In genomic region chr11:7485854-7486425, GRCh38 we compare ENCODE assay signal across 1 cellular context.
TF ChIP-seq lines count a peak whose summit lies in the region.

No MANE protein-coding gene starts in this region.

TF ChIP-seq in GM23338, 12 proteins besides CTCF, POLR2A, EP300 and RAD21 (continued from another document):
- TF ChIP-seq ZNF462 (CRISPR knock-in tag; IDR thresholded peaks at IDR 0.05) (no peak), EZH2phosphoT487 (IDR thresholded peaks at IDR 0.05; ENCODE audit: unreplicated experiment) (no peak), POLR2AphosphoS5 (IDR thresholded peaks at IDR 0.05; ENCODE audit: low read depth) (no peak), NANOG (IDR thresholded peaks at IDR 0.05; ENCODE audit: borderline replicate concordance) (no peak), JUNB (IDR thresholded peaks at IDR 0.05; ENCODE audit: unreplicated experiment) (no peak), CREB1 (CRISPR knock-in tag; IDR thresholded peaks at IDR 0.05; ENCODE audit: low read depth) (no peak), ZNF114 (CRISPR knock-in tag; IDR thresholded peaks at IDR 0.05) (no peak), STAT1 (IDR thresholded peaks at IDR 0.05; ENCODE audit: unreplicated experiment) (no peak), ZNF331 (CRISPR knock-in tag; IDR thresholded peaks at IDR 0.05; ENCODE audit: low read depth) (no peak)
- TF ChIP-seq, protein P1, sequence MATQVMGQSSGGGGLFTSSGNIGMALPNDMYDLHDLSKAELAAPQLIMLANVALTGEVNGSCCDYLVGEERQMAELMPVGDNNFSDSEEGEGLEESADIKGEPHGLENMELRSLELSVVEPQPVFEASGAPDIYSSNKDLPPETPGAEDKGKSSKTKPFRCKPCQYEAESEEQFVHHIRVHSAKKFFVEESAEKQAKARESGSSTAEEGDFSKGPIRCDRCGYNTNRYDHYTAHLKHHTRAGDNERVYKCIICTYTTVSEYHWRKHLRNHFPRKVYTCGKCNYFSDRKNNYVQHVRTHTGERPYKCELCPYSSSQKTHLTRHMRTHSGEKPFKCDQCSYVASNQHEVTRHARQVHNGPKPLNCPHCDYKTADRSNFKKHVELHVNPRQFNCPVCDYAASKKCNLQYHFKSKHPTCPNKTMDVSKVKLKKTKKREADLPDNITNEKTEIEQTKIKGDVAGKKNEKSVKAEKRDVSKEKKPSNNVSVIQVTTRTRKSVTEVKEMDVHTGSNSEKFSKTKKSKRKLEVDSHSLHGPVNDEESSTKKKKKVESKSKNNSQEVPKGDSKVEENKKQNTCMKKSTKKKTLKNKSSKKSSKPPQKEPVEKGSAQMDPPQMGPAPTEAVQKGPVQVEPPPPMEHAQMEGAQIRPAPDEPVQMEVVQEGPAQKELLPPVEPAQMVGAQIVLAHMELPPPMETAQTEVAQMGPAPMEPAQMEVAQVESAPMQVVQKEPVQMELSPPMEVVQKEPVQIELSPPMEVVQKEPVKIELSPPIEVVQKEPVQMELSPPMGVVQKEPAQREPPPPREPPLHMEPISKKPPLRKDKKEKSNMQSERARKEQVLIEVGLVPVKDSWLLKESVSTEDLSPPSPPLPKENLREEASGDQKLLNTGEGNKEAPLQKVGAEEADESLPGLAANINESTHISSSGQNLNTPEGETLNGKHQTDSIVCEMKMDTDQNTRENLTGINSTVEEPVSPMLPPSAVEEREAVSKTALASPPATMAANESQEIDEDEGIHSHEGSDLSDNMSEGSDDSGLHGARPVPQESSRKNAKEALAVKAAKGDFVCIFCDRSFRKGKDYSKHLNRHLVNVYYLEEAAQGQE (IDR thresholded peaks at IDR 0.05; ENCODE audit: unreplicated experiment) = no peak
- TF ChIP-seq, protein P2, sequence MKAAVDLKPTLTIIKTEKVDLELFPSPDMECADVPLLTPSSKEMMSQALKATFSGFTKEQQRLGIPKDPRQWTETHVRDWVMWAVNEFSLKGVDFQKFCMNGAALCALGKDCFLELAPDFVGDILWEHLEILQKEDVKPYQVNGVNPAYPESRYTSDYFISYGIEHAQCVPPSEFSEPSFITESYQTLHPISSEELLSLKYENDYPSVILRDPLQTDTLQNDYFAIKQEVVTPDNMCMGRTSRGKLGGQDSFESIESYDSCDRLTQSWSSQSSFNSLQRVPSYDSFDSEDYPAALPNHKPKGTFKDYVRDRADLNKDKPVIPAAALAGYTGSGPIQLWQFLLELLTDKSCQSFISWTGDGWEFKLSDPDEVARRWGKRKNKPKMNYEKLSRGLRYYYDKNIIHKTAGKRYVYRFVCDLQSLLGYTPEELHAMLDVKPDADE (IDR thresholded peaks at IDR 0.05) = no peak
